ENCODE assay signal across 15 cellular contexts in genomic region chr17:50551433-50551815, GRCh38. TPM values are rescaled to one million over a fixed set of nuclear protein-coding genes. Genes with fewer than 3 reads are reported as not detected.
DNase-seq lines count a peak whose midpoint lies in the region; ATAC-seq, FAIRE-seq and TF ChIP-seq lines count a peak whose summit lies in the region.
"Had no signal": no experiment of that assay in that cellular context is flagged by ENCODE, and none has a peak within 500 bp of the region (broad histone marks: within the 10 kb centered on the region; RNA-seq: fewer than 3 reads in every experiment).

No MANE protein-coding gene starts in this region.

- peaks cover 24% of the 10 kb centered on the region; the same call in 1 of the 2 replicates for H3K36me3 ChIP-seq in IMR-90 (ENCODE audit: control insufficient read depth, insufficient read depth, low read length)
- peaks cover 15% of the 10 kb centered on the region for H3K36me3 ChIP-seq in WERI-Rb-1
- peaks cover 0 to 2% of the 10 kb centered on the region in 2 donors for H3K36me3 ChIP-seq in neuronal stem cell (replicated peaks in 1 of 2; ENCODE audit: control insufficient read depth in 2 of 2, insufficient read depth in 2 of 2, low read length in 2 of 2)
- peaks cover 0 to 40% (median 8%) of the 10 kb centered on the region in 9 donors for H3K36me3 ChIP-seq in heart left ventricle

- no peaks in the 10 kb centered on the region for H3K9me3 ChIP-seq in A549
- H3K9me3 ChIP-seq in IMR-90 (ENCODE audit: control insufficient read depth, insufficient read depth, low read length) = no peaks in the 10 kb centered on the region
- H3K9me3 ChIP-seq in WERI-Rb-1 (ENCODE audit: severe bottlenecking) = no peaks in the 10 kb centered on the region
- no peaks in the 10 kb centered on the region for H3K9me3 ChIP-seq in neuronal stem cell (replicated peaks in 1 of 2; ENCODE audit: control insufficient read depth in 2 of 2, insufficient read depth in 1 of 2, low read depth in 1 of 2, low read length in 2 of 2)
- no peaks in the 10 kb centered on the region for H3K9me3 ChIP-seq in heart left ventricle

- H3K27ac ChIP-seq in A549 (peak overlapping the region; percentile 41 to 95), IMR-90 (ENCODE audit: insufficient read depth, low read length) (no peak overlapping the region), WERI-Rb-1 (peak overlapping the region; percentile 70), neuronal stem cell (replicated peaks; ENCODE audit: low read length) (no peak overlapping the region), heart left ventricle (no peak overlapping the region)

- H3K79me1 ChIP-seq in IMR-90 (ENCODE audit: low read depth in 1 of 2, low read length in 2 of 2) (peaks cover 0 to 11% of the 10 kb centered on the region in 2 experiments; a peak in 2 of 4 replicates), neuronal stem cell (ENCODE audit: low read depth, low read length) (peaks cover 4% of the 10 kb centered on the region)

- BruUV-seq in IMR-90 (replicated peaks; lab: Mats Ljungman, UMichigan) = no TSS peak

- H2BK15ac ChIP-seq in IMR-90 (ENCODE audit: low read depth, low read length) = no peak overlapping the region
- peak overlapping the region; percentile 82 for H2BK15ac ChIP-seq in neuronal stem cell (ENCODE audit: low read length)

- H3K9ac ChIP-seq in IMR-90 (ENCODE audit: low read depth, low read length) (no peak overlapping the region), neuronal stem cell (ENCODE audit: low read depth, low read length, poor library complexity) (no peak overlapping the region)

- TF ChIP-seq RAD21 in A549 (conservative IDR thresholded peaks at IDR 0.05 in 1 of 2, IDR thresholded peaks at IDR 0.05 in 1 of 2) = no peak
- no peak for TF ChIP-seq RAD21 in IMR-90 (IDR thresholded peaks at IDR 0.05; ENCODE audit: low read length)

- no peak overlapping the region for H3K4ac ChIP-seq in IMR-90 (ENCODE audit: low read depth, low read length)
- no peak overlapping the region for H3K4ac ChIP-seq in neuronal stem cell (ENCODE audit: low read length)

- in situ Hi-C loops in IMR-90 (cut with MboI; ENCODE audit: low sequenced_read_pairs) = no loop called here

- ATAC-seq in A549 = no peak
- no peak for ATAC-seq in IMR-90 (ENCODE audit: low read depth)
- no peak for ATAC-seq in heart left ventricle
- ATAC-seq in GM18861 (IDR thresholded peaks at IDR 0.05; ENCODE audit: unreplicated experiment) = no peak
- ATAC-seq in SK-N-SH treated with all-trans-retinoic acid at 6 μM for 48 hours = no peak

- no peak for TF ChIP-seq EP300 in A549 (IDR thresholded peaks at IDR 0.05)

- FAIRE-seq in A549 (lab: Jason Lieb, UNC) = no peak
- FAIRE-seq: GM12891, GM18507 had no signal

- no peaks in the 10 kb centered on the region for H3K27me3 ChIP-seq in IMR-90 (ENCODE audit: control insufficient read depth, insufficient read depth, low read length)
- no peaks in the 10 kb centered on the region for H3K27me3 ChIP-seq in WERI-Rb-1 (ENCODE audit: insufficient read depth, low read depth, severe bottlenecking)
- H3K27me3 ChIP-seq in neuronal stem cell (ENCODE audit: control insufficient read depth in 3 of 3, insufficient read depth in 3 of 3, low read depth in 1 of 3, low read length in 3 of 3) = no peaks in the 10 kb centered on the region
- H3K27me3 ChIP-seq in heart left ventricle = no peaks in the 10 kb centered on the region

- no peak for DNase-seq in A549 (ENCODE audit: low read depth in 1 of 2, low spot score in 1 of 2)
- DNase-seq in IMR-90 = no peak
- DNase-seq in WERI-Rb-1 = no peak
- DNase-seq in neuronal stem cell (ENCODE audit: low spot score) = no peak
- no peak for DNase-seq in heart left ventricle
- DNase-seq in NCI-H510A (lab: John Stamatoyannopoulos, UW) = no peak
- DNase-seq: CD4-positive, alpha-beta memory T cell; GF-D8 had no signal

- dilution Hi-C loops in IMR-90 (cut with HindIII; ENCODE audit: low sequenced_read_pairs, unreplicated experiment) = no loop called here

- H3K9me1 ChIP-seq in IMR-90 (ENCODE audit: insufficient read depth, low read length) = peaks cover 5% of the 10 kb centered on the region

- H3K4me2 ChIP-seq in A549 (no peak overlapping the region), IMR-90 (ENCODE audit: low read depth, low read length) (no peak overlapping the region), neuronal stem cell (ENCODE audit: insufficient read depth, low read length, poor library complexity, severe bottlenecking) (no peak overlapping the region)

- H2AK5ac ChIP-seq in IMR-90 (ENCODE audit: low read depth, low read length) (peak overlapping the region; percentile 21; the same call in 1 of the 2 replicates), neuronal stem cell (ENCODE audit: low read depth, low read length) (peak overlapping the region; percentile 90)

- intact Hi-C loops in IMR-90 (cut with micrococcal nuclease) = loop anchor here (1.0 to 2.0 kb wide), 3 partner anchors 75 to 144 kb away; partner anchors contain the start of gene ABCC3
- intact Hi-C loops in heart left ventricle (cut with DNase I) = loop anchor here in 7 of 10 donors (1.0 to 5.0 kb wide), 6 partner anchors 61 to 131 kb away; no protein-coding TSS in a partner anchor

- no peak overlapping the region for H3K14ac ChIP-seq in IMR-90 (replicated peaks; ENCODE audit: low read depth, low read length)
- no peak overlapping the region for H3K14ac ChIP-seq in neuronal stem cell (ENCODE audit: low read length)

- no peak overlapping the region for H4K91ac ChIP-seq in IMR-90 (ENCODE audit: insufficient read depth, low read depth, low read length)
- no peak overlapping the region for H4K91ac ChIP-seq in neuronal stem cell (ENCODE audit: low read depth, low read length, poor library complexity)

- no peak overlapping the region for H3K56ac ChIP-seq in IMR-90 (ENCODE audit: extremely low read depth, insufficient read depth, low read length)

- H4K5ac ChIP-seq in IMR-90 (ENCODE audit: low read depth, low read length) = no peak overlapping the region

- CTCF ChIA-PET in A549 (lab: Yijun Ruan, JAX) = interaction anchor here (0.6 to 23.7 kb wide), 61 partner anchors 10 to 409 kb away, joined by 3 to 753 read pairs (median 6); partner anchors contain the start of genes ABCC3, ANKRD40, ANKRD40CL and CACNA1G
- CTCF ChIA-PET in IMR-90 (lab: Yijun Ruan, JAX) = interaction anchor here (0.7 to 2.4 kb wide), 16 partner anchors 9 to 153 kb away, joined by 3 to 28 read pairs (median 5); partner anchors contain the start of gene CACNA1G

- TF ChIP-seq POLR2A in A549 (IDR thresholded peaks at IDR 0.05; ENCODE audit: low read length) (no peak), IMR-90 (IDR thresholded peaks at IDR 0.05; ENCODE audit: low read depth, low read length) (no peak), heart left ventricle (IDR thresholded peaks at IDR 0.05) (no peak)

- H2BK20ac ChIP-seq in IMR-90 (ENCODE audit: low read depth, low read length) = no peak overlapping the region

- no peak for TF ChIP-seq CTCF in A549 (IDR thresholded peaks at IDR 0.05)
- TF ChIP-seq CTCF in IMR-90 (conservative IDR thresholded peaks at IDR 0.05; ENCODE audit: low read depth, low read length) = no peak
- no peak for TF ChIP-seq CTCF in WERI-Rb-1 (IDR thresholded peaks at IDR 0.05; ENCODE audit: low read depth, low read length)
- no peak for TF ChIP-seq CTCF in heart left ventricle (IDR thresholded peaks at IDR 0.05)

- H3K4me3 ChIP-seq in A549 = no peak overlapping the region
- H3K4me3 ChIP-seq in IMR-90 (ENCODE audit: insufficient read depth, low read depth, low read length) = no peak overlapping the region
- no peak overlapping the region for H3K4me3 ChIP-seq in WERI-Rb-1 (ENCODE audit: low read depth, low read length)
- H3K4me3 ChIP-seq in neuronal stem cell (ENCODE audit: low read length in 2 of 2) = no peak overlapping the region
- no peak overlapping the region for H3K4me3 ChIP-seq in heart left ventricle

- POLR2A ChIA-PET in A549 (lab: Yijun Ruan, JAX) = interaction anchor here (0.7 to 3.1 kb wide), 14 partner anchors 9 to 168 kb away, joined by 3 to 22 read pairs (median 8); partner anchors contain the start of genes CACNA1G and LUC7L3
- POLR2A ChIA-PET in IMR-90 (lab: Charles Lee; ENCODE audit: unreplicated experiment) = no interaction called here

- peaks cover 33% of the 10 kb centered on the region for H3K4me1 ChIP-seq in A549
- H3K4me1 ChIP-seq in IMR-90 (ENCODE audit: control insufficient read depth, insufficient read depth, low read length) = peaks cover 6% of the 10 kb centered on the region
- peaks cover 11% of the 10 kb centered on the region in 2 donors for H3K4me1 ChIP-seq in neuronal stem cell (ENCODE audit: control insufficient read depth in 2 of 2, insufficient read depth in 1 of 2, low read depth in 1 of 2, low read length in 2 of 2)
- H3K4me1 ChIP-seq in heart left ventricle = peaks cover 0 to 23% (median 15%) of the 10 kb centered on the region in 12 donors

- no peak overlapping the region for H2BK120ac ChIP-seq in IMR-90 (ENCODE audit: low read depth, low read length)
- H2BK120ac ChIP-seq in neuronal stem cell (ENCODE audit: low read depth, low read length) = peak overlapping the region; percentile 88

- no peak overlapping the region for H3K18ac ChIP-seq in IMR-90 (ENCODE audit: low read depth, low read length)
- peak overlapping the region; percentile 59 for H3K18ac ChIP-seq in neuronal stem cell (ENCODE audit: low read length)

- no peak overlapping the region for H2BK12ac ChIP-seq in neuronal stem cell (ENCODE audit: low read length)

- WGBS in A549 (ENCODE audit: missing lambda C conversion rate) = 95% methylated on average over 8 of the region's 8 CpGs
- WGBS in IMR-90 (ENCODE audit: extremely low coverage in 2 of 2, insufficient read length in 1 of 2), 2 experiments = no CpG with 5 or more reads among the region's 8 CpGs
- no CpG with 5 or more reads among the region's 8 CpGs for WGBS in neuronal stem cell (ENCODE audit: extremely low coverage in 2 of 2, insufficient read length in 2 of 2, insufficient replicate concordance in 1 of 2), 2 donors
- WGBS in heart left ventricle, 4 donors = 85 to 97% (median 91%) methylated on average over 5 to 8 of the region's 8 CpGs

- H4K20me1 ChIP-seq in IMR-90 (ENCODE audit: insufficient read depth, low read length) = 0 out of 2 replicates have a peak, but pooled peaks cover 8% of the 10 kb centered on the region

- H2AFZ ChIP-seq in IMR-90 (replicated peaks; ENCODE audit: low read length, poor library complexity) = no peak overlapping the region
- no peak overlapping the region for H2AFZ ChIP-seq in neuronal stem cell (ENCODE audit: low read length)

- H2AK9ac ChIP-seq in IMR-90 (replicated peaks; ENCODE audit: low read depth, low read length, poor library complexity) = no peak overlapping the region

- no peak overlapping the region for H2BK5ac ChIP-seq in IMR-90 (ENCODE audit: low read depth, low read length, poor library complexity, severe bottlenecking)
- H2BK5ac ChIP-seq in neuronal stem cell (ENCODE audit: low read length) = peak overlapping the region; percentile 42

- H4K8ac ChIP-seq in IMR-90 (ENCODE audit: low read depth in 2 of 2, low read length in 2 of 2) = no peak overlapping the region
- H4K8ac ChIP-seq in neuronal stem cell (ENCODE audit: low read depth, low read length) = no peak overlapping the region

- H3K23ac ChIP-seq in IMR-90 (ENCODE audit: low read depth, low read length) (no peak overlapping the region), neuronal stem cell (ENCODE audit: low read depth, low read length, poor library complexity) (no peak overlapping the region)

RNA-seq across cellular contexts. Expression of gene SPATA20, which starts 4.5 kb away (rescaled TPM):
- polyA plus RNA-seq in A549 (2011; rRNA removed) = 34.4 and 48.5 TPM in 2 replicates
- 69.5 and 89.6 TPM in 2 replicates for polyA plus RNA-seq in A549 (2012; cell fraction: cytosol; rRNA removed)
- 497 and 626 TPM in 2 replicates for polyA plus RNA-seq in A549 (2012; cell fraction: nucleus; rRNA removed)
- 96.1 to 123 TPM (median 110 TPM) in 3 replicates for polyA plus RNA-seq in A549 (2017; fragmentation: RNase III; extraction: RNeasy Plus Mini Kit Qiagen cat#74134 plus additional on column Dnase treatment)
- 54.1 and 55.2 TPM in 2 replicates for polyA minus RNA-seq in A549 (2011; rRNA and poly(A)+ RNA removed)
- 15.6 and 17.0 TPM in 2 replicates for total RNA-seq in IMR-90 (2012; rRNA removed)
- polyA plus RNA-seq in IMR-90 (2012; rRNA removed) = 31.9 and 35.0 TPM in 2 replicates
- polyA plus RNA-seq in IMR-90 (2012; cell fraction: cytosol; rRNA removed) = 22.4 and 29.6 TPM in 2 replicates
- 207 and 453 TPM in 2 replicates for polyA plus RNA-seq in IMR-90 (2012; cell fraction: nucleus; rRNA removed; ENCODE audit: low replicate concordance)
- 17.6 TPM for polyA plus RNA-seq in neuronal stem cell (2013, experiment 1 of 2)
- polyA plus RNA-seq in neuronal stem cell (2013, experiment 2 of 2) = 18.9 TPM
- 10 to 100 TPM; 21.6 to 83.0 (median 67.1) TPM for total RNA-seq in heart left ventricle
- 10 to 100 TPM; 13.8 to 52.3 TPM for polyA plus RNA-seq in heart left ventricle

RNA-seq across cellular contexts. Expression of gene CACNA1G, which starts 9.1 kb away (rescaled TPM):
- 4.0 and 4.9 TPM in 2 replicates for polyA plus RNA-seq in A549 (2011; rRNA removed)
- polyA plus RNA-seq in A549 (2012; cell fraction: cytosol; rRNA removed) = 11.2 and 17.6 TPM in 2 replicates
- 33.3 and 39.5 TPM in 2 replicates for polyA plus RNA-seq in A549 (2012; cell fraction: nucleus; rRNA removed)
- polyA plus RNA-seq in A549 (2017; fragmentation: RNase III; extraction: RNeasy Plus Mini Kit Qiagen cat#74134 plus additional on column Dnase treatment) = 7.5 to 9.0 TPM (median 8.9 TPM) in 3 replicates
- 2.9 and 6.9 TPM in 2 replicates for polyA minus RNA-seq in A549 (2011; rRNA and poly(A)+ RNA removed)
- under 0.01 TPM in 1 of 2 replicates, not detected in the other for total RNA-seq in IMR-90 (2012; rRNA removed)
- 0.03 TPM in 2 replicates for polyA plus RNA-seq in IMR-90 (2012; rRNA removed)
- 0.08 TPM in 1 of 2 replicates, not detected in the other for polyA plus RNA-seq in IMR-90 (2012; cell fraction: cytosol; rRNA removed)
- 0.08 and 0.10 TPM in 2 replicates for polyA plus RNA-seq in IMR-90 (2012; cell fraction: nucleus; rRNA removed; ENCODE audit: low replicate concordance)
- polyA plus RNA-seq in neuronal stem cell (2013, experiment 1 of 2) = 3.0 TPM
- polyA plus RNA-seq in neuronal stem cell (2013, experiment 2 of 2) = 2.8 TPM
- total RNA-seq in heart left ventricle = under 1 TPM in 8 of 9 donors, not detected in 1; 0.02 to 0.48 (median 0.14) TPM
- polyA plus RNA-seq in heart left ventricle = under 1 TPM; 0.04 to 0.11 TPM
- total RNA-seq: Calu3; CD4-positive, alpha-beta memory T cell had no signal
- polyA plus RNA-seq: CD4-positive, alpha-beta memory T cell had no signal

RNA-seq across cellular contexts. Expression of gene EPN3, which starts 18.9 kb away (rescaled TPM):
- 0.09 and 0.13 TPM in 2 replicates for polyA plus RNA-seq in A549 (2011; rRNA removed)
- polyA plus RNA-seq in A549 (2012; cell fraction: cytosol; rRNA removed) = 0.15 and 0.39 TPM in 2 replicates
- 0.22 and 0.67 TPM in 2 replicates for polyA plus RNA-seq in A549 (2012; cell fraction: nucleus; rRNA removed)
- polyA plus RNA-seq in A549 (2017; fragmentation: RNase III; extraction: RNeasy Plus Mini Kit Qiagen cat#74134 plus additional on column Dnase treatment) = 0.18 to 0.26 TPM (median 0.20 TPM) in 3 replicates
- polyA minus RNA-seq in A549 (2011; rRNA and poly(A)+ RNA removed) = 0.12 and 0.78 TPM in 2 replicates
- not detected in 2 replicates for total RNA-seq in IMR-90 (2012; rRNA removed)
- 0.09 TPM in 1 of 2 replicates, not detected in the other for polyA plus RNA-seq in IMR-90 (2012; rRNA removed)
- 0.07 TPM in 1 of 2 replicates, not detected in the other for polyA plus RNA-seq in IMR-90 (2012; cell fraction: cytosol; rRNA removed)
- 0.07 TPM in 1 of 2 replicates, not detected in the other for polyA plus RNA-seq in IMR-90 (2012; cell fraction: nucleus; rRNA removed; ENCODE audit: low replicate concordance)
- polyA plus RNA-seq in neuronal stem cell (2013, experiment 1 of 2) = 0.04 TPM
- 0.07 TPM for polyA plus RNA-seq in neuronal stem cell (2013, experiment 2 of 2)
- total RNA-seq in heart left ventricle = 10 to 100 TPM in 6 of 9 donors, 1 to 10 TPM in 3; 8.9 to 29.5 (median 12.6) TPM
- 10 to 100 TPM in 1 of 2 donors, 1 to 10 TPM in 1; 9.0 to 22.1 TPM for polyA plus RNA-seq in heart left ventricle
- total RNA-seq: CD4-positive, alpha-beta memory T cell; Daoy had no signal
- polyA plus RNA-seq: BJ; CD4-positive, alpha-beta memory T cell had no signal

RNA-seq across cellular contexts. Expression of gene MYCBPAP, which starts 43.2 kb away (rescaled TPM):
- polyA plus RNA-seq in A549 (2011; rRNA removed) (2.5 and 4.1 TPM in 2 replicates), A549 (2017; fragmentation: RNase III; extraction: RNeasy Plus Mini Kit Qiagen cat#74134 plus additional on column Dnase treatment) (0.93 to 2.1 TPM (median 1.2 TPM) in 3 replicates), IMR-90 (2012; rRNA removed) (0.17 and 0.30 TPM in 2 replicates), heart left ventricle (under 1 TPM; 0.29 to 0.46 TPM)
- 0.59 and 0.89 TPM in 2 replicates for polyA plus RNA-seq in A549 (2012; cell fraction: cytosol; rRNA removed)
- 3.0 and 3.7 TPM in 2 replicates for polyA plus RNA-seq in A549 (2012; cell fraction: nucleus; rRNA removed)
- polyA minus RNA-seq in A549 (2011; rRNA and poly(A)+ RNA removed) = 3.2 and 3.9 TPM in 2 replicates
- total RNA-seq in IMR-90 (2012; rRNA removed) (under 0.01 and 0.18 TPM in 2 replicates), heart left ventricle (1 to 10 TPM in 2 of 9 donors, under 1 TPM in 6, not detected in 1; 0.42 to 2.4 (median 0.83) TPM)
- 0.07 and 0.42 TPM in 2 replicates for polyA plus RNA-seq in IMR-90 (2012; cell fraction: cytosol; rRNA removed)
- polyA plus RNA-seq in IMR-90 (2012; cell fraction: nucleus; rRNA removed; ENCODE audit: low replicate concordance) = 0.82 and 2.1 TPM in 2 replicates
- 1.8 TPM for polyA plus RNA-seq in neuronal stem cell (2013, experiment 1 of 2)
- 2.2 TPM for polyA plus RNA-seq in neuronal stem cell (2013, experiment 2 of 2)

Comparison
In these comparisons a context has a peak if more than half of its experiments do, and no peak if none do; other contexts are left out.
1. H3K27ac ChIP-seq: peak in A549 (2 of 2) and WERI-Rb-1 (single experiment); none in IMR-90 (single experiment), neuronal stem cell (single experiment) and heart left ventricle (0 of 12).
2. RNA of gene EPN3, which starts 18.9 kb away (polyA plus RNA-seq): 9.0 to 22.1 TPM in heart left ventricle; 0.09 to 0.67 TPM in A549 and 0.07 to 0.09 TPM in IMR-90; every median in the first group is over 4 times any median in the second.